Comparison of ENCODE assay signal across 7 cellular contexts in the genomic region with DNA sequence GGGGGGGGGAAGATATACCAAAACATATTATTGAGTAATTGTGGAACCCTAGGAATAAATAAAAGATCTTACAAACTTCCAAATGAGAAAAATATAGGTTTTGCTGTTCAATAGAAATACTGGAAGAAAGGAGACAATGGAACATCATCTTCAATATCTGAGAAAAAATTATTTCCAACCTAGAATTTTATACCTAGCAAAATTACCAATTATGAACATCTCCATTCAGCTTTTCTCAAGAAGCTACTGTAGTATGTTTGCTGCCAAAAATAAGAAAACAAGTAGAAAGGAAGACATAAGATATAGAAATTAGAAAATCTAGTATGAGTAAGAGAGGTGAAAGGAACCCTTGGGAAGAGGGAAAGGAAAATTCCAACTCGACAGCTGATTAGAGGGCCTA.
"Had no signal": no experiment of that assay in that cellular context is flagged by ENCODE, and none has a peak within 500 bp of the region (broad histone marks: within the 10 kb centered on the region; RNA-seq: fewer than 3 reads in every experiment).

No MANE protein-coding gene starts in this region.

- FAIRE-seq: G401.6, GM12878, GM12891, GM12892, GM18507 had no signal

- H3K4me3 ChIP-seq: GM12878 had no signal

- ATAC-seq: GM12878 had no signal

- DNase-seq: GDM1, GF-D8 had no signal
